ENCODE assay signal across 1 cellular context in genomic region chr6:37141291-37142046, GRCh38.
TF ChIP-seq lines count a peak whose summit lies in the region.

No MANE protein-coding gene starts in this region.

TF ChIP-seq in K562, 482 proteins besides CTCF, POLR2A, EP300 and RAD21 (continued from another document):
- no peak for TF ChIP-seq TFAP4 (CRISPR knock-in tag; IDR thresholded peaks at IDR 0.05; ENCODE audit: borderline replicate concordance)
- TF ChIP-seq DNMT1 (IDR thresholded peaks at IDR 0.05) = no peak
- no peak for TF ChIP-seq ZNF224 (CRISPR knock-in tag; IDR thresholded peaks at IDR 0.05)
- TF ChIP-seq GATAD2B (IDR thresholded peaks at IDR 0.05; ENCODE audit: borderline replicate concordance) = no peak
- no peak for TF ChIP-seq PBX2 (CRISPR knock-in tag; IDR thresholded peaks at IDR 0.05; ENCODE audit: low read depth)
- TF ChIP-seq PBX2 (tag; conservative IDR thresholded peaks at IDR 0.05; ENCODE audit: low read depth) = no peak
- no peak for TF ChIP-seq TCF15 (CRISPR knock-in tag; IDR thresholded peaks at IDR 0.05)
- TF ChIP-seq ZNF408 (CRISPR knock-in tag; IDR thresholded peaks at IDR 0.05; ENCODE audit: low read depth) = no peak
- TF ChIP-seq EHMT2 (IDR thresholded peaks at IDR 0.05) = no peak
- no peak for TF ChIP-seq NR3C1 (CRISPR knock-in tag; IDR thresholded peaks at IDR 0.05)
- TF ChIP-seq CBFB (CRISPR knock-in tag; IDR thresholded peaks at IDR 0.05) = no peak
- TF ChIP-seq ZNF263 (CRISPR knock-in tag; IDR thresholded peaks at IDR 0.05; ENCODE audit: borderline replicate concordance) = no peak
- TF ChIP-seq DLX4 (CRISPR knock-in tag; IDR thresholded peaks at IDR 0.05) = no peak
- TF ChIP-seq NCOA6 (IDR thresholded peaks at IDR 0.05) = no peak
- no peak for TF ChIP-seq ZNF785 (CRISPR knock-in tag; IDR thresholded peaks at IDR 0.05)
